8 cellular contexts compared by ENCODE assay signal in the genomic region with DNA sequence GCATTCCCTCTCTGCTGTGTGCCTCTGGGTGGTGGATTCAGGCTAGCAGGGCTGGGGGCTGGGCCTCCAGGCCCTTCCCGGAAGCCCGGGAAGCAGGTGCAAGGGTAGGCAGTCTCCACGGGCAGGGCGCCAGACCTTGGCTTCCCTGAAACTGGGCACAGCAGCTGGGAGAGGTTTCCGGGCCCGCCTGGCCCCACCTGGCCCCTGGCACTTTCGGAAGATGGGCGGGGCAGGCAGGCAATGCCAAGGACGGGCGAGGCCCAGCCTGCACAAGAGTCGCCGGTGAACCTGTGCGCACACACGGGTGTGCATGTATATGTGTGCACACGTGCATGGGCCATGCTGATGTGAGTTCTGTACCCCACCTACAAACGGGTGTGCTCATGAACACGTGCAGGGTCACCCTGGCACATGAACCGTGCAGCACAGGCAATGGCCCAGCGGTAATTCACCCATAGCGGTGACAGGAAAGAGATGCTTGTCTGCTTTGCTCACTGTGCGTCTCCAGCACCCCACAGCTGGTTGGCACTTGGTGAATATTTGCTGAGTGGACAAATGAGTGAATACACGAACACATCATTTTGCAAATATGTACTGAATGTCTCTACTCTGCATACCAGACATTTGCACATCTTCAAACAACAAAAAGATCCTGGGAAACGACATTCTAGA. TPM values are rescaled to one million over a fixed set of nuclear protein-coding genes. Genes with fewer than 3 reads are reported as not detected.
DNase-seq lines count a peak whose midpoint lies in the region; ATAC-seq and TF ChIP-seq lines count a peak whose summit lies in the region.

No MANE protein-coding gene starts in this region.

- H3K27me3 ChIP-seq in HCT116 (ENCODE audit: insufficient read depth, low read length) (no peaks in the 10 kb centered on the region), PC-9 (ENCODE audit: insufficient read depth, low read depth) (no peaks in the 10 kb centered on the region)

- no peak overlapping the region for H3K4me3 ChIP-seq in HCT116 (replicated peaks in 1 of 2; ENCODE audit: low read depth in 1 of 2, low read length in 2 of 2)
- H3K4me3 ChIP-seq in PC-9 = no peak overlapping the region
- no peak overlapping the region for H3K4me3 ChIP-seq in fibroblast of mammary gland (ENCODE audit: control insufficient read depth, low read depth, low read length)

- H3K36me3 ChIP-seq in HCT116 (ENCODE audit: control insufficient read depth in 1 of 2, insufficient read depth in 2 of 2, low read length in 2 of 2) (no peaks in the 10 kb centered on the region), PC-9 (ENCODE audit: low read depth) (no peaks in the 10 kb centered on the region)

- POLR2A ChIA-PET in HCT116 (lab: Charles Lee) (interaction anchor here (0.6 to 1.9 kb wide), 2 partner anchors 14 to 15 kb away, joined by 4 to 6 read pairs; partner anchors contain the start of gene GADD45B), PC-9 (lab: Charles Lee; ENCODE audit: unreplicated experiment) (no interaction called here)
- POLR2A ChIA-PET in activated CD4-positive, alpha-beta T cell treated with anti-CD3 and anti-CD28 coated beads for 36 hours (lab: Charles Lee) = no interaction called here

- BruUV-seq in HCT116 (replicated peaks; lab: Mats Ljungman, UMichigan) (no TSS peak), PC-9 (replicated peaks; lab: Mats Ljungman, UMichigan) (no TSS peak)

- CTCF ChIA-PET in HCT116 (lab: Charles Lee) (no interaction called here), PC-9 (lab: Charles Lee) (interaction anchor here (0.6 kb wide), 1 partner anchor 88 kb away, joined by 3 read pairs; no protein-coding TSS in a partner anchor)
- CTCF ChIA-PET in activated CD4-positive, alpha-beta T cell treated with anti-CD3 and anti-CD28 coated beads for 36 hours (lab: Charles Lee) = no interaction called here

- intact Hi-C loops in HCT116 (cut with micrococcal nuclease) (no loop called here), PC-9 (cut with micrococcal nuclease; ENCODE audit: unreplicated experiment) (loop anchor here (1.0 to 2.0 kb wide), 2 partner anchors 14 to 49 kb away; partner anchors contain the start of gene GADD45B)
- intact Hi-C loops in activated CD4-positive, alpha-beta T cell treated with anti-CD3 and anti-CD28 coated beads for 36 hours (cut with DNase I, micrococcal nuclease) = no loop called here

- no peak for TF ChIP-seq CTCF in HCT116 (IDR thresholded peaks at IDR 0.05 in 2 of 3, conservative IDR thresholded peaks at IDR 0.05 in 1 of 3; ENCODE audit: borderline replicate concordance in 1 of 3, insufficient read depth in 1 of 3, low read depth in 2 of 3, low read length in 2 of 3)
- no peak for TF ChIP-seq CTCF in PC-9 (conservative IDR thresholded peaks at IDR 0.05)
- TF ChIP-seq CTCF in fibroblast of mammary gland (conservative IDR thresholded peaks at IDR 0.05; ENCODE audit: control insufficient read depth, insufficient read depth, low read depth, low read length) = no peak

- RAD21 ChIA-PET in HCT116 (lab: Charles Lee; ENCODE audit: low non-redundant PET in 1 of 2, low total read pairs in 2 of 2, uncharacterized antibody in 2 of 2, unreplicated experiment in 2 of 2) = interaction anchor here in 1 of 2 experiments (0.7 kb wide), 1 partner anchor 136 kb away, joined by 3 read pairs; no protein-coding TSS in a partner anchor

- H3K4me1 Mint-ChIP-seq in stimulated activated naive B cell treated with anti-CD40 and anti-IgM and Interleukin-4, amounts not matched to agents 10 μg/mL and 1 μg/mL and 100 μg/mL, for 72 hours = peaks cover 44 to 79% of the 10 kb centered on the region in 2 donors
- peaks cover 18% of the 10 kb centered on the region for H3K4me1 Mint-ChIP-seq in activated CD4-positive, alpha-beta T cell treated with anti-CD3 and anti-CD28 coated beads for 36 hours

- H3K9ac ChIP-seq in HCT116 (ENCODE audit: low read length) = no peak overlapping the region

- H3K9me3 Mint-ChIP-seq in stimulated activated naive B cell treated with anti-CD40 and anti-IgM and Interleukin-4, amounts not matched to agents 10 μg/mL and 1 μg/mL and 100 μg/mL, for 72 hours = no peaks in the 10 kb centered on the region
- H3K9me3 Mint-ChIP-seq in activated CD4-positive, alpha-beta T cell treated with anti-CD3 and anti-CD28 coated beads for 36 hours (ENCODE audit: low read depth) = no peaks in the 10 kb centered on the region

- peaks cover 30% of the 10 kb centered on the region; the same call in 1 of the 2 replicates for H3F3A ChIP-seq in PC-9 (ENCODE audit: insufficient read depth, low read depth)

- H2AFZ ChIP-seq in HCT116 (ENCODE audit: low read depth, low read length, poor library complexity, severe bottlenecking) = no peak overlapping the region
- H2AFZ ChIP-seq in PC-9 = no peak overlapping the region

- peaks cover 34 to 60% of the 10 kb centered on the region in 2 donors for H3K27me3 Mint-ChIP-seq in stimulated activated naive B cell treated with anti-CD40 and anti-IgM and Interleukin-4, amounts not matched to agents 10 μg/mL and 1 μg/mL and 100 μg/mL, for 72 hours
- peaks cover 47% of the 10 kb centered on the region for H3K27me3 Mint-ChIP-seq in activated CD4-positive, alpha-beta T cell treated with anti-CD3 and anti-CD28 coated beads for 36 hours

- TF ChIP-seq RAD21 in HCT116 (IDR thresholded peaks at IDR 0.05; ENCODE audit: low read depth) = no peak

- H3K79me2 ChIP-seq in HCT116 (ENCODE audit: insufficient read depth, low read length) (no peaks in the 10 kb centered on the region), PC-9 (ENCODE audit: low read depth) (no peaks in the 10 kb centered on the region)

- no peak overlapping the region for H3K27ac Mint-ChIP-seq in stimulated activated naive B cell treated with anti-CD40 and anti-IgM and Interleukin-4, amounts not matched to agents 10 μg/mL and 1 μg/mL and 100 μg/mL, for 72 hours
- H3K27ac Mint-ChIP-seq in activated CD4-positive, alpha-beta T cell treated with anti-CD3 and anti-CD28 coated beads for 36 hours = no peak overlapping the region

- H3K27ac ChIP-seq in HCT116 (ENCODE audit: low read depth, low read length) = no peak overlapping the region
- H3K27ac ChIP-seq in PC-9 = peak overlapping the region; percentile 55

- H3K4me2 ChIP-seq in HCT116 (ENCODE audit: low read length) (peak overlapping the region; percentile 47), PC-9 (peak overlapping the region; percentile 60)

- H3K4me1 ChIP-seq in HCT116 (ENCODE audit: control insufficient read depth in 1 of 2, insufficient read depth in 2 of 2, low read length in 2 of 2) (peaks cover 37 to 60% of the 10 kb centered on the region in 2 experiments), PC-9 (replicated peaks; ENCODE audit: insufficient read depth) (peaks cover 27% of the 10 kb centered on the region)

- no peak for TF ChIP-seq POLR2A in HCT116 (IDR thresholded peaks at IDR 0.05; ENCODE audit: borderline replicate concordance, extremely low read depth, insufficient read depth, insufficient read length)

- no peaks in the 10 kb centered on the region for H3K36me3 Mint-ChIP-seq in stimulated activated naive B cell treated with anti-CD40 and anti-IgM and Interleukin-4, amounts not matched to agents 10 μg/mL and 1 μg/mL and 100 μg/mL, for 72 hours
- H3K36me3 Mint-ChIP-seq in activated CD4-positive, alpha-beta T cell treated with anti-CD3 and anti-CD28 coated beads for 36 hours (ENCODE audit: low read depth) = no peaks in the 10 kb centered on the region

- ATAC-seq in HCT116 = no peak
- ATAC-seq in stimulated activated naive B cell treated with anti-CD40 and anti-IgM and Interleukin-4, amounts not matched to agents 10 μg/mL and 1 μg/mL and 100 μg/mL, for 72 hours (replicated peaks) = peak; percentile 19 to 28
- no peak for ATAC-seq in GM18520 (IDR thresholded peaks at IDR 0.05; ENCODE audit: unreplicated experiment)
- no peak for ATAC-seq in activated CD4-positive, alpha-beta T cell treated with anti-CD3 and anti-CD28 coated beads for 36 hours

- H3K9me2 ChIP-seq in HCT116 (ENCODE audit: insufficient read depth) (no peaks in the 10 kb centered on the region), PC-9 (ENCODE audit: insufficient read depth) (no peaks in the 10 kb centered on the region)

- DNase-seq in HCT116 (ENCODE audit: low read depth, low spot score) (no peak), PC-9 (peak; percentile 81 to 83), fibroblast of mammary gland (ENCODE audit: low read depth) (peak; percentile 87), NCI-H2227 (lab: John Stamatoyannopoulos, UW; ENCODE audit: unreplicated experiment) (no peak)
- DNase-seq in stimulated activated naive B cell treated with anti-CD40 and anti-IgM and Interleukin-4, amounts not matched to agents 10 μg/mL and 1 μg/mL and 100 μg/mL, for 72 hours = no peak
- DNase-seq in activated CD4-positive, alpha-beta T cell treated with anti-CD3 and anti-CD28 coated beads for 36 hours = no peak
- DNase-seq in stimulated activated CD4-positive, alpha-beta T cell treated with anti-CD3 and anti-CD28 coated beads, Interleukin-1b, Interleukin-23, amount 100 ng/mL, for 48 hours = no peak

- H3K4me3 Mint-ChIP-seq in stimulated activated naive B cell treated with anti-CD40 and anti-IgM and Interleukin-4, amounts not matched to agents 10 μg/mL and 1 μg/mL and 100 μg/mL, for 72 hours = no peak overlapping the region
- H3K4me3 Mint-ChIP-seq in activated CD4-positive, alpha-beta T cell treated with anti-CD3 and anti-CD28 coated beads for 36 hours = no peak overlapping the region

- H4K20me1 ChIP-seq in HCT116 (ENCODE audit: insufficient read depth) (no peaks in the 10 kb centered on the region), PC-9 (ENCODE audit: insufficient read depth) (no peaks in the 10 kb centered on the region)

- no peaks in the 10 kb centered on the region for H3K9me3 ChIP-seq in HCT116 (ENCODE audit: control insufficient read depth in 1 of 2, insufficient read depth in 1 of 2, low read depth in 1 of 2, low read length in 2 of 2)
- H3K9me3 ChIP-seq in PC-9 (ENCODE audit: insufficient read depth, low read depth) = no peaks in the 10 kb centered on the region

RNA-seq across cellular contexts. Expression of gene GADD45B, which starts 15.3 kb away (rescaled TPM):
- total RNA-seq in HCT116 (2021; ENCODE audit: unreplicated experiment) = 37.9 TPM
- 40.1 and 61.8 TPM in 2 replicates for polyA plus RNA-seq in HCT116 (2012)
- 24.7 and 35.5 TPM in 2 replicates for total RNA-seq in PC-9 (2021)
- 10 to 100 TPM; 57.7 to 71.2 TPM for total RNA-seq in activated CD4-positive, alpha-beta T cell treated with anti-CD3 and anti-CD28 coated beads for 36 hours

RNA-seq across cellular contexts. Expression of gene LMNB2, which starts 34.5 kb away (rescaled TPM):
- 228 TPM for total RNA-seq in HCT116 (2021; ENCODE audit: unreplicated experiment)
- polyA plus RNA-seq in HCT116 (2012) = 166 and 204 TPM in 2 replicates
- 109 and 114 TPM in 2 replicates for total RNA-seq in PC-9 (2021)
- total RNA-seq in activated CD4-positive, alpha-beta T cell treated with anti-CD3 and anti-CD28 coated beads for 36 hours = 10 to 100 TPM; 91.0 to 93.9 TPM

Comparison
In these comparisons a context has a peak if more than half of its experiments do, and no peak if none do; other contexts are left out.
1. ATAC-seq: peak in stimulated activated naive B cell treated with anti-CD40 and anti-IgM and Interleukin-4, amounts not matched to agents 10 μg/mL and 1 μg/mL and 100 μg/mL, for 72 hours (2 of 2); none in HCT116 (single experiment), GM18520 (single experiment) and activated CD4-positive, alpha-beta T cell treated with anti-CD3 and anti-CD28 coated beads for 36 hours (single experiment).
2. DNase-seq: peak in PC-9 (2 of 2) and fibroblast of mammary gland (single experiment); none in HCT116 (single experiment), stimulated activated naive B cell treated with anti-CD40 and anti-IgM and Interleukin-4, amounts not matched to agents 10 μg/mL and 1 μg/mL and 100 μg/mL, for 72 hours (single experiment), NCI-H2227 (single experiment), activated CD4-positive, alpha-beta T cell treated with anti-CD3 and anti-CD28 coated beads for 36 hours (single experiment) and stimulated activated CD4-positive, alpha-beta T cell treated with anti-CD3 and anti-CD28 coated beads, Interleukin-1b, Interleukin-23, amount 100 ng/mL, for 48 hours (single experiment).